Comparison of ENCODE assay signal across 18 cellular contexts in the genomic region with DNA sequence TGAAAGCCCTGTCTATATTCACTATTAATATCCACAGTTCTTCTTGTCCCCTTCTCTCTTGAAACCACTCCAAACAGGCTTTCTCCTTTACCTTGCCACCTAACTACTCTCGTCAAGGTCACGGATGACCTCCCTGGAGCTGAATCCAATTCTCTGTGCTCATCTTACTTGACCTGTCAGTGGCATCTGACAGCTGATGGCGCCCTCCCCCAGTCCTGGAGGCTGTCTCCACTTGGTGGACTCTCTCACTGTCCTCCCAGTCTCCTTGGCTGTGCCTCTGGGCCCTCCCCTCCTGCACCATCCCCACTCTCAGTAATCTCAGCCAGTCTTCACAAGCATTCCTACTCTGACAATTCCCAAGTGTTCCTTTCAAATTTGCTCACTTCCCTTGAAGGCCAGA. TPM values are rescaled to one million over a fixed set of nuclear protein-coding genes. Genes with fewer than 3 reads are reported as not detected.
DNase-seq lines count a peak whose midpoint lies in the region; ATAC-seq and TF ChIP-seq lines count a peak whose summit lies in the region.
"Had no signal": no experiment of that assay in that cellular context is flagged by ENCODE, and none has a peak within 500 bp of the region (broad histone marks: within the 10 kb centered on the region; RNA-seq: fewer than 3 reads in every experiment).

No MANE protein-coding gene starts in this region.

- peaks cover 41% of the 10 kb centered on the region for H3K4me1 Mint-ChIP-seq in chondrocyte (ENCODE audit: low read depth)

- H3K9me3 ChIP-seq in cardiac muscle cell (ENCODE audit: low read depth) (no peaks in the 10 kb centered on the region), upper lobe of right lung (no peaks in the 10 kb centered on the region)
- H3K9me3 ChIP-seq: A549, mucosa of descending colon, Peyer's patch had no signal

- H3K4me3 ChIP-seq in cardiac muscle cell (no peak overlapping the region), upper lobe of right lung (no peak overlapping the region)
- H3K4me3 ChIP-seq: A549, mucosa of descending colon, Peyer's patch had no signal

- H3K4me3 Mint-ChIP-seq in chondrocyte (ENCODE audit: unreplicated experiment) = no peak overlapping the region
- H3K4me3 Mint-ChIP-seq: activated CD4-positive, alpha-beta T cell treated with anti-CD3 and anti-CD28 coated beads for 36 hours; stimulated activated memory B cell treated with anti-CD40 and anti-IgM and Interleukin-4, amounts not matched to agents 10 μg/mL and 1 μg/mL and 100 μg/mL, for 72 hours; T-helper 17 cell had no signal

- H3K36me3 ChIP-seq in cardiac muscle cell (peaks cover 24% of the 10 kb centered on the region), upper lobe of right lung (peaks cover 79% of the 10 kb centered on the region)

- H3K27ac ChIP-seq in cardiac muscle cell (peak overlapping the region; percentile 67), upper lobe of right lung (peak overlapping the region; percentile 51)
- H3K27ac ChIP-seq: A549 had no signal

- no peaks in the 10 kb centered on the region for H3K9me3 Mint-ChIP-seq in chondrocyte (ENCODE audit: low read depth)
- H3K9me3 Mint-ChIP-seq: stimulated activated memory B cell treated with anti-CD40 and anti-IgM and Interleukin-4, amounts not matched to agents 10 μg/mL and 1 μg/mL and 100 μg/mL, for 72 hours had no signal

- intact Hi-C loops in left ventricle myocardium superior (cut with micrococcal nuclease) (no loop called here), upper lobe of right lung (cut with DNase I) (no loop called here)

- DNase-seq in cardiac muscle cell (ENCODE audit: low read depth in 1 of 2, low spot score in 1 of 2) (no peak), left ventricle myocardium superior (no peak), chondrocyte (ENCODE audit: low spot score) (peak; percentile 41), myocyte (ENCODE audit: low read depth) (peak; percentile 48), upper lobe of right lung (no peak), occipital lobe (lab: John Stamatoyannopoulos, UW) (no peak)
- DNase-seq: activated CD4-positive, alpha-beta T cell treated with anti-CD3 and anti-CD28 coated beads for 36 hours; mucosa of descending colon; NCI-H1417 treated with DMSO at 0.1 percent for 48 hours; NCI-H526 treated with DMSO at 0.1 percent for 48 hours; T-helper 17 cell had no signal

- H3K4me1 ChIP-seq in cardiac muscle cell (ENCODE audit: low read depth) (peaks cover 20% of the 10 kb centered on the region), upper lobe of right lung (peaks cover 73% of the 10 kb centered on the region)

- H3K36me3 Mint-ChIP-seq in chondrocyte (ENCODE audit: low read depth) = peaks cover 21% of the 10 kb centered on the region

- no peaks in the 10 kb centered on the region for H3K27me3 Mint-ChIP-seq in chondrocyte (ENCODE audit: low read depth)
- H3K27me3 Mint-ChIP-seq: activated CD4-positive, alpha-beta T cell treated with anti-CD3 and anti-CD28 coated beads for 36 hours; stimulated activated memory B cell treated with anti-CD40 and anti-IgM and Interleukin-4, amounts not matched to agents 10 μg/mL and 1 μg/mL and 100 μg/mL, for 72 hours; T-helper 17 cell had no signal

- H3K27ac Mint-ChIP-seq in chondrocyte (ENCODE audit: unreplicated experiment) = no peak overlapping the region
- H3K27ac Mint-ChIP-seq: activated CD4-positive, alpha-beta T cell treated with anti-CD3 and anti-CD28 coated beads for 36 hours; stimulated activated memory B cell treated with anti-CD40 and anti-IgM and Interleukin-4, amounts not matched to agents 10 μg/mL and 1 μg/mL and 100 μg/mL, for 72 hours; T-helper 17 cell had no signal

- H3K27me3 ChIP-seq in cardiac muscle cell (no peaks in the 10 kb centered on the region), upper lobe of right lung (no peaks in the 10 kb centered on the region)
- H3K27me3 ChIP-seq: Peyer's patch had no signal

- TF ChIP-seq CTCF in cardiac muscle cell (IDR thresholded peaks at IDR 0.05; ENCODE audit: low read depth, low read length) (no peak), chondrocyte (IDR thresholded peaks at IDR 0.05) (no peak), upper lobe of right lung (IDR thresholded peaks at IDR 0.05) (no peak)

- ATAC-seq in left ventricle myocardium superior = no peak
- no peak for ATAC-seq in upper lobe of right lung
- no peak for ATAC-seq in HG02763 (IDR thresholded peaks at IDR 0.05; ENCODE audit: unreplicated experiment)
- no peak for ATAC-seq in GM19395 (IDR thresholded peaks at IDR 0.05; ENCODE audit: unreplicated experiment)
- ATAC-seq: A549; activated CD4-positive, alpha-beta T cell treated with anti-CD3 and anti-CD28 coated beads for 36 hours; mucosa of descending colon; stimulated activated memory B cell treated with anti-CD40 and anti-IgM and Interleukin-4, amounts not matched to agents 10 μg/mL and 1 μg/mL and 100 μg/mL, for 72 hours; T-helper 17 cell had no signal

RNA-seq across cellular contexts. Expression of gene TNKS1BP1, which starts 8.7 kb away (rescaled TPM):
- 58.9 and 69.1 TPM in 2 replicates for total RNA-seq in cardiac muscle cell
- polyA plus RNA-seq in cardiac muscle cell = 62.1 and 67.1 TPM in 2 replicates
- total RNA-seq in left ventricle myocardium superior = 44.4 TPM
- 112 to 181 TPM (median 164 TPM) in 3 replicates for total RNA-seq in chondrocyte
- total RNA-seq in myocyte = 75.6 and 86.1 TPM in 2 replicates
- 209 TPM for polyA plus RNA-seq in myocyte (2012)
- 189 TPM for total RNA-seq in upper lobe of right lung
- total RNA-seq in occipital lobe = 19.3 TPM

RNA-seq across cellular contexts. Expression of gene SSRP1, which starts 19.7 kb away (rescaled TPM):
- 112 and 180 TPM in 2 replicates for total RNA-seq in cardiac muscle cell
- 87.0 and 112 TPM in 2 replicates for polyA plus RNA-seq in cardiac muscle cell
- total RNA-seq in left ventricle myocardium superior = 38.4 TPM
- 56.8 to 76.3 TPM (median 58.8 TPM) in 3 replicates for total RNA-seq in chondrocyte
- total RNA-seq in myocyte = 81.9 and 90.8 TPM in 2 replicates
- 83.4 TPM for polyA plus RNA-seq in myocyte (2012)
- total RNA-seq in upper lobe of right lung = 64.7 TPM
- 49.8 TPM for total RNA-seq in occipital lobe

RNA-seq across cellular contexts. Expression of gene P2RX3, which starts 22.1 kb away (rescaled TPM):
- total RNA-seq in cardiac muscle cell = 0.09 and 0.18 TPM in 2 replicates
- polyA plus RNA-seq in cardiac muscle cell = 0.39 and 0.62 TPM in 2 replicates
- total RNA-seq in left ventricle myocardium superior = 4.5 TPM
- total RNA-seq in chondrocyte = not detected in 3 replicates
- total RNA-seq in myocyte = not detected in 2 replicates
- polyA plus RNA-seq in myocyte (2012) = not detected
- not detected for total RNA-seq in upper lobe of right lung
- total RNA-seq in occipital lobe = not detected
- total RNA-seq: activated CD4-positive, alpha-beta T cell treated with anti-CD3 and anti-CD28 coated beads for 36 hours; dermis microvascular lymphatic vessel endothelial cell; mucosa of descending colon; pulmonary artery endothelial cell; T-helper 17 cell had no signal

Comparison
In these comparisons a context has a peak if more than half of its experiments do, and no peak if none do; other contexts are left out.
1. DNase-seq: peak in chondrocyte (single experiment) and myocyte (single experiment); none in cardiac muscle cell (0 of 2), left ventricle myocardium superior (single experiment), upper lobe of right lung (single experiment) and occipital lobe (single experiment).